In genomic region chr20:34720266-34720665, GRCh38 we compare ENCODE assay signal across 17 cellular contexts. TPM values are rescaled to one million over a fixed set of nuclear protein-coding genes. Genes with fewer than 3 reads are reported as not detected.
DNase-seq lines count a peak whose midpoint lies in the region; ATAC-seq, FAIRE-seq and TF ChIP-seq lines count a peak whose summit lies in the region.
"Had no signal": no experiment of that assay in that cellular context is flagged by ENCODE, and none has a peak within 500 bp of the region (broad histone marks: within the 10 kb centered on the region; RNA-seq: fewer than 3 reads in every experiment).

No MANE protein-coding gene starts in this region.

- 64% methylated on average over 2 of the region's 2 CpGs for WGBS in GM12878 (ENCODE audit: insufficient coverage, insufficient replicate concordance, low lambda C conversion rate, missing lambda C conversion rate)
- WGBS in HepG2 (ENCODE audit: low lambda C conversion rate): 96% methylated on average over 2 of the region's 2 CpGs
- WGBS in smooth muscle cell (ENCODE audit: low lambda C conversion rate): 84% methylated on average over 2 of the region's 2 CpGs

- H3K27ac ChIP-seq in GM12878 (ENCODE audit: control insufficient read depth, insufficient read depth) (peak overlapping the region; percentile 79), HepG2 (ENCODE audit: extremely low read length, insufficient read depth, low read length) (no peak overlapping the region), smooth muscle cell (ENCODE audit: low read depth) (no peak overlapping the region)
- H3K27ac ChIP-seq: thoracic aorta had no signal

- RAD21 ChIA-PET in GM12878 (lab: Charles Lee; ENCODE audit: unreplicated experiment): interaction anchor here (0.6 to 2.7 kb wide), 14 partner anchors 9 to 204 kb away, joined by 3 to 25 read pairs (median 5); partner anchors contain the start of genes DYNLRB1 and TP53INP2

- TF ChIP-seq RAD21 in GM12878 (IDR thresholded peaks at IDR 0.05; ENCODE audit: insufficient read depth, low read depth, low read length) (no peak), HepG2 (CRISPR knock-in tag; IDR thresholded peaks at IDR 0.05) (no peak)

- no peak for FAIRE-seq in GM12878 (lab: Jason Lieb, UNC)
- no peak for FAIRE-seq in HepG2 (lab: Jason Lieb, UNC)

- peak overlapping the region; percentile 13; the same call in 1 of the 2 replicates for H3K9ac ChIP-seq in GM12878 (ENCODE audit: control insufficient read depth, insufficient read depth, low read length)
- no peak overlapping the region for H3K9ac ChIP-seq in HepG2 (ENCODE audit: insufficient read depth, low read depth, low read length)
- no peak overlapping the region for H3K9ac ChIP-seq in smooth muscle cell (ENCODE audit: low read depth)

- CTCF ChIA-PET in GM12878 (lab: Yijun Ruan, JAX): interaction anchor here (0.5 to 2.7 kb wide), 12 partner anchors 8 to 697 kb away, joined by 3 to 31 read pairs (median 6); no protein-coding TSS in a partner anchor
- CTCF ChIA-PET in HepG2 (lab: Yijun Ruan, JAX; ENCODE audit: low intra/inter-chr PET ratio, low total read pairs): no interaction called here

- DNase-seq in GM12865 (ENCODE audit: low read depth) (peak; percentile 41), NCI-H446 treated with DMSO at 0.1 percent for 48 hours (lab: John Stamatoyannopoulos, UW) (peak; percentile 41), GM12878 (ENCODE audit: low read depth, low spot score) (no peak), HepG2 (ENCODE audit: low spot score) (no peak), T-helper 1 cell (no peak), smooth muscle cell (lab: John Stamatoyannopoulos, UW; ENCODE audit: unreplicated experiment) (no peak), A172 (ENCODE audit: low spot score) (no peak), NCI-H2196 (lab: John Stamatoyannopoulos, UW; ENCODE audit: unreplicated experiment) (no peak)
- DNase-seq: activated CD8-positive, alpha-beta memory T cell treated with anti-CD3 and anti-CD28 coated beads, Interleukin-2, amount 10 ng/mL, durations not matched to agents 7 days and 5 days; activated effector memory CD4-positive, alpha-beta T cell treated with Interleukin-2 at 50 U/mL for 16 hours; CD4-positive, CD25-positive, alpha-beta regulatory T cell; endodermal cell; KG1; left ventricle myocardium superior; retina; stimulated activated CD4-positive, alpha-beta T cell treated with anti-CD3 and anti-CD28 coated beads, Interleukin-12 subunit alpha, Interleukin-12 subunit beta, amount 100 ng/mL, for 4 hours had no signal

- no peak for TF ChIP-seq POLR2A in GM12878 (IDR thresholded peaks at IDR 0.05; ENCODE audit: low read depth, low read length)
- no peak for TF ChIP-seq POLR2A in HepG2 (IDR thresholded peaks at IDR 0.05; ENCODE audit: insufficient read depth in 1 of 2, low read depth in 2 of 2, low read length in 2 of 2)

- BruUV-seq in GM12878 (replicated peaks; lab: Mats Ljungman, UMichigan): no TSS peak
- BruUV-seq in HepG2 (replicated peaks; lab: Mats Ljungman, UMichigan): no TSS peak

- intact Hi-C loops in GM12878 (cut with micrococcal nuclease; ENCODE audit: unreplicated experiment): no loop called here
- intact Hi-C loops in HepG2 (cut with micrococcal nuclease; ENCODE audit: unreplicated experiment): no loop called here

- TF ChIP-seq CTCF in GM12865 (IDR thresholded peaks at IDR 0.05; ENCODE audit: insufficient read depth, low read depth, low read length, missing control alignments) (no peak), GM12878 (IDR thresholded peaks at IDR 0.05 in 2 of 3, conservative IDR thresholded peaks at IDR 0.05 in 1 of 3; ENCODE audit: control insufficient read depth in 2 of 3, extremely low read depth in 1 of 3, insufficient read depth in 1 of 3, low read depth in 3 of 3, low read length in 3 of 3) (no peak), HepG2 (CRISPR knock-in tag; IDR thresholded peaks at IDR 0.05) (no peak), smooth muscle cell (IDR thresholded peaks at IDR 0.05; ENCODE audit: borderline replicate concordance, insufficient read depth, poor library complexity, severe bottlenecking) (no peak)

- ATAC-seq in GM12878 (peak; percentile 49), HepG2 (no peak)
- ATAC-seq: left ventricle myocardium superior had no signal

- TF ChIP-seq EP300 in GM12878 (IDR thresholded peaks at IDR 0.05; ENCODE audit: borderline replicate concordance in 1 of 2, control insufficient read depth in 1 of 2, low read depth in 2 of 2, low read length in 2 of 2): no peak
- no peak for TF ChIP-seq EP300 in HepG2 (IDR thresholded peaks at IDR 0.05; ENCODE audit: low read depth in 2 of 2, low read length in 2 of 2)
- no peak for TF ChIP-seq EP300 in HepG2 (CRISPR knock-in tag; IDR thresholded peaks at IDR 0.05; ENCODE audit: borderline replicate concordance)

- H3K36me3 ChIP-seq in GM12878 (ENCODE audit: control insufficient read depth in 2 of 2, insufficient read depth in 2 of 2, low read length in 1 of 2) (peaks cover under 1 to 8% of the 10 kb centered on the region in 2 experiments; a peak in 3 of 4 replicates), HepG2 (replicated peaks in 1 of 2; ENCODE audit: control insufficient read depth in 1 of 2, insufficient read depth in 2 of 2, low read length in 2 of 2) (peaks cover 15 to 32% of the 10 kb centered on the region in 2 experiments), smooth muscle cell (ENCODE audit: low read depth) (no peaks in the 10 kb centered on the region)

- POLR2A ChIA-PET in GM12878 (lab: Charles Lee): interaction anchor here (0.8 to 2.9 kb wide), 8 partner anchors 9 to 418 kb away, joined by 5 to 18 read pairs (median 6); partner anchors contain the start of gene TP53INP2
- POLR2A ChIA-PET in HepG2 (lab: Yijun Ruan, JAX): interaction anchor here (16.2 kb wide), 1 partner anchor 16 kb away, joined by 168 read pairs; the partner anchor contains the start of gene TP53INP2

- H3K4me3 ChIP-seq in GM12865 (ENCODE audit: low read depth, low read length) (no peak overlapping the region), GM12878 (no peak overlapping the region; the same call in 1 of the 2 replicates), HepG2 (replicated peaks in 1 of 3; ENCODE audit: insufficient read depth in 1 of 3, low read depth in 2 of 3, low read length in 3 of 3) (no peak overlapping the region), smooth muscle cell (no peak overlapping the region)
- H3K4me3 ChIP-seq: thoracic aorta had no signal

- H3F3A ChIP-seq in smooth muscle cell (ENCODE audit: low read depth): peaks cover 5% of the 10 kb centered on the region

- no peaks in the 10 kb centered on the region for H4K20me1 ChIP-seq in GM12878 (ENCODE audit: control insufficient read depth, insufficient read depth)
- no peaks in the 10 kb centered on the region for H4K20me1 ChIP-seq in HepG2 (ENCODE audit: insufficient read depth, low read length)
- no peaks in the 10 kb centered on the region for H4K20me1 ChIP-seq in smooth muscle cell (ENCODE audit: low read depth)

- no peak overlapping the region for H2AFZ ChIP-seq in GM12878 (ENCODE audit: control insufficient read depth, low read depth, low read length)
- no peak overlapping the region for H2AFZ ChIP-seq in HepG2 (ENCODE audit: low read length)
- H2AFZ ChIP-seq in smooth muscle cell (ENCODE audit: low read depth): no peak overlapping the region

- SMC1A ChIA-PET in GM12878 (lab: Charles Lee; ENCODE audit: uncharacterized antibody, unreplicated experiment): interaction anchor here (0.5 to 3.7 kb wide), 22 partner anchors 9 to 830 kb away, joined by 3 to 41 read pairs (median 4); no protein-coding TSS in a partner anchor

- in situ Hi-C loops in GM12878 (cut with MboI) (no loop called here), HepG2 (cut with HindIII; ENCODE audit: extremely low pct_ligation_motif_present, low pct_unique_long_range_greater_than_20kb) (no loop called here)

- peak overlapping the region; percentile 78 for H3K4me2 ChIP-seq in GM12878 (ENCODE audit: control insufficient read depth, insufficient read depth)
- H3K4me2 ChIP-seq in HepG2 (ENCODE audit: low read depth, low read length): no peak overlapping the region
- no peak overlapping the region for H3K4me2 ChIP-seq in smooth muscle cell

- H3K9me3 ChIP-seq in GM12878 (replicated peaks; ENCODE audit: control insufficient read depth, insufficient read depth, low read length): no peaks in the 10 kb centered on the region
- no peaks in the 10 kb centered on the region for H3K9me3 ChIP-seq in HepG2 (ENCODE audit: low read length)
- no peaks in the 10 kb centered on the region for H3K9me3 ChIP-seq in smooth muscle cell (replicated peaks; ENCODE audit: low read depth)
- H3K9me3 ChIP-seq: thoracic aorta had no signal

- H3K27me3 ChIP-seq in GM12878 (replicated peaks in 1 of 2; ENCODE audit: control insufficient read depth in 2 of 2, insufficient read depth in 2 of 2, low read length in 1 of 2) (no peaks in the 10 kb centered on the region), HepG2 (ENCODE audit: control insufficient read depth in 1 of 2, insufficient read depth in 2 of 2, low read length in 2 of 2) (no peaks in the 10 kb centered on the region), smooth muscle cell (ENCODE audit: low read depth) (no peaks in the 10 kb centered on the region)

- H3K4me1 ChIP-seq in GM12878 (ENCODE audit: control insufficient read depth, insufficient read depth, low read length) (peaks cover 37% of the 10 kb centered on the region), HepG2 (ENCODE audit: insufficient read depth, low read length) (peaks cover 66% of the 10 kb centered on the region), smooth muscle cell (ENCODE audit: low read depth) (no peaks in the 10 kb centered on the region)

- H3K79me2 ChIP-seq in GM12878 (ENCODE audit: control insufficient read depth, insufficient read depth, low read length): no peaks in the 10 kb centered on the region
- H3K79me2 ChIP-seq in HepG2 (ENCODE audit: insufficient read depth, low read length): no peaks in the 10 kb centered on the region
- no peaks in the 10 kb centered on the region for H3K79me2 ChIP-seq in smooth muscle cell (ENCODE audit: low read depth)

RNA-seq across cellular contexts. Expression of gene TP53INP2, which starts 16.1 kb away (rescaled TPM):
- 16.3 and 19.6 TPM in 2 replicates for total RNA-seq in GM12878 (2013; cell fraction: nucleolus; rRNA removed)
- total RNA-seq in GM12878 (2014; rRNA removed) (3.4 and 3.7 TPM in 2 replicates), GM12878 (2014; rRNA removed; fragmentation: Illumina TruSeq; extraction: Trizol) (3.1 and 3.2 TPM in 2 replicates), GM12878 (2021) (13.0 and 13.5 TPM in 2 replicates), HepG2 (2016; rRNA removed; fragmentation: Illumina TruSeq; extraction: Trizol) (5.2 and 10.1 TPM in 2 replicates), smooth muscle cell (11.7 and 13.1 TPM in 2 replicates)
- polyA plus RNA-seq in GM12878 (2011; ENCODE audit: low read depth): 9.2 TPM
- polyA plus RNA-seq in GM12878 (2011; rRNA removed) (4.1 and 5.8 TPM in 2 replicates), GM12878 (2014; fragmentation: Illumina TruSeq; extraction: Trizol) (16.0 and 18.5 TPM in 2 replicates), GM12878 (2014; fragmentation: Nextera tagmentation; extraction: Ambion mirVana) (1 to 10 TPM; 2.8 to 3.7 TPM), GM12878 (2014; rRNA removed) (8.5 and 10.1 TPM in 2 replicates), GM12878 (2016; fragmentation: Nextera tagmentation; extraction: Ambion mirVana) (1 to 10 TPM; 2.8 to 4.2 TPM), HepG2 (2011; rRNA removed) (18.8 and 29.5 TPM in 2 replicates), smooth muscle cell (15.9 and 17.5 TPM in 2 replicates)
- 4.6 and 8.0 TPM in 2 replicates for polyA plus RNA-seq in GM12878 (2011; cell fraction: cytosol; rRNA removed)
- 10.0 and 14.8 TPM in 2 replicates for polyA plus RNA-seq in GM12878 (2011; cell fraction: nucleus; rRNA removed)
- 9.7 and 14.9 TPM in 2 replicates for polyA plus RNA-seq in GM12878 (2012)
- polyA minus RNA-seq in GM12878 (2011; rRNA and poly(A)+ RNA removed): 3.6 and 4.7 TPM in 2 replicates
- polyA minus RNA-seq in GM12878 (2011; cell fraction: cytosol; rRNA and poly(A)+ RNA removed): 2.4 and 3.3 TPM in 2 replicates
- 5.7 and 6.4 TPM in 2 replicates for polyA minus RNA-seq in GM12878 (2011; cell fraction: nucleus; rRNA and poly(A)+ RNA removed)
- 1.1 and 1.2 TPM in 2 replicates for total RNA-seq in HepG2 (2016; cell fraction: cytosol; rRNA removed; fragmentation: Illumina TruSeq; extraction: Trizol; ENCODE audit: low read depth)
- total RNA-seq in HepG2 (2016; cell fraction: insoluble cytoplasmic fraction; rRNA removed; fragmentation: Illumina TruSeq; extraction: Trizol): 5.0 and 8.1 TPM in 2 replicates
- total RNA-seq in HepG2 (2016; cell fraction: membrane; rRNA removed; fragmentation: Illumina TruSeq; extraction: Trizol): 7.4 and 7.6 TPM in 2 replicates
- total RNA-seq in HepG2 (2016; cell fraction: nucleus; rRNA removed; fragmentation: Illumina TruSeq; extraction: Trizol): 10.1 and 10.3 TPM in 2 replicates
- 11.4 and 22.8 TPM in 2 replicates for polyA plus RNA-seq in HepG2 (2011; cell fraction: cytosol; rRNA removed)
- 46.3 and 62.2 TPM in 2 replicates for polyA plus RNA-seq in HepG2 (2011; cell fraction: nucleus; rRNA removed)
- polyA plus RNA-seq in HepG2 (2012): 67.2 and 70.2 TPM in 2 replicates
- 1.7 and 2.0 TPM in 2 replicates for polyA plus RNA-seq in HepG2 (2016; cell fraction: cytosol; fragmentation: Illumina TruSeq; extraction: Trizol; ENCODE audit: low read depth)
- 20.8 and 28.1 TPM in 2 replicates for polyA plus RNA-seq in HepG2 (2016; cell fraction: insoluble cytoplasmic fraction; fragmentation: Illumina TruSeq; extraction: Trizol; ENCODE audit: low read depth)
- polyA plus RNA-seq in HepG2 (2016; cell fraction: membrane; fragmentation: Illumina TruSeq; extraction: Trizol; ENCODE audit: low read depth): 8.6 and 8.7 TPM in 2 replicates
- 28.2 and 29.8 TPM in 2 replicates for polyA plus RNA-seq in HepG2 (2016; cell fraction: nucleus; fragmentation: Illumina TruSeq; extraction: Trizol; ENCODE audit: insufficient read depth, low read depth)
- 2.6 and 22.7 TPM in 2 replicates for polyA minus RNA-seq in HepG2 (2011; rRNA and poly(A)+ RNA removed; ENCODE audit: low replicate concordance)
- 21.5 and 41.0 TPM in 2 replicates for polyA minus RNA-seq in HepG2 (2011; cell fraction: cytosol; rRNA and poly(A)+ RNA removed)
- polyA minus RNA-seq in HepG2 (2011; cell fraction: nucleus; rRNA and poly(A)+ RNA removed): 19.1 and 30.5 TPM in 2 replicates
- 2.4 and 5.0 TPM in 2 replicates for total RNA-seq in A172 (2014; rRNA removed; shearing (Covaris generic))

RNA-seq across cellular contexts. Expression of gene PIGU, which starts 43.4 kb away (rescaled TPM):
- 61.6 and 70.1 TPM in 2 replicates for total RNA-seq in GM12878 (2013; cell fraction: nucleolus; rRNA removed)
- total RNA-seq in GM12878 (2014; rRNA removed) (19.8 and 21.0 TPM in 2 replicates), GM12878 (2014; rRNA removed; fragmentation: Illumina TruSeq; extraction: Trizol) (24.6 and 26.2 TPM in 2 replicates), GM12878 (2021) (19.7 and 22.0 TPM in 2 replicates), HepG2 (2016; rRNA removed; fragmentation: Illumina TruSeq; extraction: Trizol) (27.1 and 45.5 TPM in 2 replicates), smooth muscle cell (43.5 and 50.2 TPM in 2 replicates)
- 16.2 TPM for polyA plus RNA-seq in GM12878 (2011; ENCODE audit: low read depth)
- polyA plus RNA-seq in GM12878 (2011; rRNA removed) (88.2 and 103 TPM in 2 replicates), GM12878 (2014; fragmentation: Illumina TruSeq; extraction: Trizol) (44.4 and 78.5 TPM in 2 replicates), GM12878 (2014; fragmentation: Nextera tagmentation; extraction: Ambion mirVana) (1 to 10 TPM; 4.1 to 6.3 TPM), GM12878 (2014; rRNA removed) (19.4 and 25.4 TPM in 2 replicates), GM12878 (2016; fragmentation: Nextera tagmentation; extraction: Ambion mirVana) (10 to 100 TPM; 31.1 to 34.3 TPM), HepG2 (2011; rRNA removed) (175 and 231 TPM in 2 replicates), smooth muscle cell (32.0 and 46.5 TPM in 2 replicates)
- polyA plus RNA-seq in GM12878 (2011; cell fraction: cytosol; rRNA removed): 55.8 and 68.5 TPM in 2 replicates
- polyA plus RNA-seq in GM12878 (2011; cell fraction: nucleus; rRNA removed): 29.8 and 31.1 TPM in 2 replicates
- polyA plus RNA-seq in GM12878 (2012): 19.1 and 20.3 TPM in 2 replicates
- 63.0 and 92.7 TPM in 2 replicates for polyA minus RNA-seq in GM12878 (2011; rRNA and poly(A)+ RNA removed)
- 10.4 and 10.5 TPM in 2 replicates for polyA minus RNA-seq in GM12878 (2011; cell fraction: cytosol; rRNA and poly(A)+ RNA removed)
- polyA minus RNA-seq in GM12878 (2011; cell fraction: nucleus; rRNA and poly(A)+ RNA removed): 18.4 and 24.7 TPM in 2 replicates
- total RNA-seq in HepG2 (2016; cell fraction: cytosol; rRNA removed; fragmentation: Illumina TruSeq; extraction: Trizol; ENCODE audit: low read depth): 7.9 and 10.2 TPM in 2 replicates
- total RNA-seq in HepG2 (2016; cell fraction: insoluble cytoplasmic fraction; rRNA removed; fragmentation: Illumina TruSeq; extraction: Trizol): 22.7 and 40.7 TPM in 2 replicates
- total RNA-seq in HepG2 (2016; cell fraction: membrane; rRNA removed; fragmentation: Illumina TruSeq; extraction: Trizol): 13.9 and 15.8 TPM in 2 replicates
- total RNA-seq in HepG2 (2016; cell fraction: nucleus; rRNA removed; fragmentation: Illumina TruSeq; extraction: Trizol): 46.7 and 53.0 TPM in 2 replicates
- polyA plus RNA-seq in HepG2 (2011; cell fraction: cytosol; rRNA removed): 173 and 228 TPM in 2 replicates
- polyA plus RNA-seq in HepG2 (2011; cell fraction: nucleus; rRNA removed): 61.5 and 68.6 TPM in 2 replicates
- 58.5 and 63.1 TPM in 2 replicates for polyA plus RNA-seq in HepG2 (2012)
- polyA plus RNA-seq in HepG2 (2016; cell fraction: cytosol; fragmentation: Illumina TruSeq; extraction: Trizol; ENCODE audit: low read depth): 12.5 and 12.8 TPM in 2 replicates
- 38.7 and 42.6 TPM in 2 replicates for polyA plus RNA-seq in HepG2 (2016; cell fraction: insoluble cytoplasmic fraction; fragmentation: Illumina TruSeq; extraction: Trizol; ENCODE audit: low read depth)
- 20.5 and 21.1 TPM in 2 replicates for polyA plus RNA-seq in HepG2 (2016; cell fraction: membrane; fragmentation: Illumina TruSeq; extraction: Trizol; ENCODE audit: low read depth)
- 88.7 and 94.6 TPM in 2 replicates for polyA plus RNA-seq in HepG2 (2016; cell fraction: nucleus; fragmentation: Illumina TruSeq; extraction: Trizol; ENCODE audit: insufficient read depth, low read depth)
- 185 and 339 TPM in 2 replicates for polyA minus RNA-seq in HepG2 (2011; rRNA and poly(A)+ RNA removed; ENCODE audit: low replicate concordance)
- 49.4 and 49.8 TPM in 2 replicates for polyA minus RNA-seq in HepG2 (2011; cell fraction: cytosol; rRNA and poly(A)+ RNA removed)
- 55.5 and 65.3 TPM in 2 replicates for polyA minus RNA-seq in HepG2 (2011; cell fraction: nucleus; rRNA and poly(A)+ RNA removed)
- 23.7 and 28.7 TPM in 2 replicates for total RNA-seq in A172 (2014; rRNA removed; shearing (Covaris generic))

Comparison
In these comparisons a context has a peak if more than half of its experiments do, and no peak if none do; other contexts are left out.
1. DNase-seq: peak in GM12865 (single experiment) and NCI-H446 treated with DMSO at 0.1 percent for 48 hours (single experiment); none in GM12878 (single experiment), HepG2 (single experiment), T-helper 1 cell (0 of 5), smooth muscle cell (single experiment), A172 (single experiment) and NCI-H2196 (single experiment).